18 cellular contexts compared by ENCODE assay signal in genomic region chr12:129662184-129662583, GRCh38.
DNase-seq lines count a peak whose midpoint lies in the region; ATAC-seq, FAIRE-seq and TF ChIP-seq lines count a peak whose summit lies in the region.
"Had no signal": no experiment of that assay in that cellular context is flagged by ENCODE, and none has a peak within 500 bp of the region (broad histone marks: within the 10 kb centered on the region; RNA-seq: fewer than 3 reads in every experiment).

No MANE protein-coding gene starts in this region.

- no peak for FAIRE-seq in small intestine (lab: Jason Lieb, UNC)
- FAIRE-seq: GM12878, GM19239, H54 had no signal

- H3K27ac ChIP-seq in RWPE1: no peak overlapping the region
- H3K27ac ChIP-seq in small intestine (ENCODE audit: low read depth in 1 of 2, low read length in 1 of 2): no peak overlapping the region
- H3K27ac ChIP-seq in gastrocnemius medialis: no peak overlapping the region
- H3K27ac ChIP-seq in effector memory CD4-positive, alpha-beta T cell (ENCODE audit: insufficient read depth, low read length, poor library complexity, severe bottlenecking): no peak overlapping the region
- H3K27ac ChIP-seq: BLaER1 treated with 17β-estradiol and CSF1 and Interleukin-3, amounts not matched to agents 10 nM and 100 nM had no signal

- H3K27me3 ChIP-seq in small intestine (ENCODE audit: control insufficient read depth in 2 of 2, insufficient read depth in 2 of 2, low read length in 2 of 2) (no peaks in the 10 kb centered on the region), gastrocnemius medialis (no peaks in the 10 kb centered on the region)
- no peaks in the 10 kb centered on the region for H3K27me3 ChIP-seq in effector memory CD4-positive, alpha-beta T cell (replicated peaks; ENCODE audit: control insufficient read depth, insufficient read depth, low read length, poor library complexity, severe bottlenecking)
- H3K27me3 ChIP-seq: BLaER1 treated with 17β-estradiol and CSF1 and Interleukin-3, amounts not matched to agents 10 nM and 100 nM had no signal

- DNase-seq in LoVo (ENCODE audit: low spot score): peak; percentile 37
- DNase-seq in RWPE1 (ENCODE audit: low spot score): peak; percentile 36
- DNase-seq in small intestine: peak; percentile 1
- no peak for DNase-seq in gastrocnemius medialis
- DNase-seq in effector memory CD4-positive, alpha-beta T cell: no peak
- DNase-seq: CD8-positive, alpha-beta T cell; DMS 273 treated with DMSO at 0.1 percent for 48 hours; DMS53; DND-41; EL; HCEC 1CT had no signal

- in situ Hi-C loops in gastrocnemius medialis (cut with MboI; ENCODE audit: low sequenced_read_pairs in 4 of 4): no loop called here

- peak; percentile 82 for ATAC-seq in esophagus mucosa
- no peak for ATAC-seq in GM19324 (IDR thresholded peaks at IDR 0.05; ENCODE audit: low FRiP score, unreplicated experiment)
- ATAC-seq in gastrocnemius medialis: no peak
- ATAC-seq: CD8-positive, alpha-beta T cell; GM12878; GM23338 had no signal

- POLR2A ChIA-PET in RWPE1 (lab: Yijun Ruan, JAX; ENCODE audit: low non-redundant PET): no interaction called here

- intact Hi-C loops in gastrocnemius medialis (cut with DNase I; ENCODE audit: low total_unique reads): no loop called here

- CTCF ChIA-PET in RWPE1 (lab: Yijun Ruan, JAX): no interaction called here

- 58 to 88% (median 68%) methylated on average over 8 of the region's 8 CpGs for WGBS in small intestine, 3 donors

- H3K9me3 ChIP-seq in small intestine (ENCODE audit: control insufficient read depth, low read depth): no peaks in the 10 kb centered on the region
- H3K9me3 ChIP-seq in gastrocnemius medialis: no peaks in the 10 kb centered on the region
- H3K9me3 ChIP-seq in effector memory CD4-positive, alpha-beta T cell (ENCODE audit: control insufficient read depth, low read length): no peaks in the 10 kb centered on the region
- H3K9me3 ChIP-seq: BLaER1 treated with 17β-estradiol and CSF1 and Interleukin-3, amounts not matched to agents 10 nM and 100 nM had no signal

- TF ChIP-seq POLR2A in gastrocnemius medialis (IDR thresholded peaks at IDR 0.05): no peak

- H3K4me3 ChIP-seq in small intestine (ENCODE audit: low read depth in 1 of 2, low read length in 2 of 2): no peak overlapping the region
- no peak overlapping the region for H3K4me3 ChIP-seq in gastrocnemius medialis
- H3K4me3 ChIP-seq in effector memory CD4-positive, alpha-beta T cell (ENCODE audit: insufficient read depth, low read depth, low read length, poor library complexity, severe bottlenecking): no peak overlapping the region
- H3K4me3 ChIP-seq: BLaER1 treated with 17β-estradiol and CSF1 and Interleukin-3, amounts not matched to agents 10 nM and 100 nM; GM12878; GM23338 had no signal

- no peak for TF ChIP-seq CTCF in RWPE1 (conservative IDR thresholded peaks at IDR 0.05; ENCODE audit: low read depth)
- no peak for TF ChIP-seq CTCF in gastrocnemius medialis (IDR thresholded peaks at IDR 0.05 in 4 of 5, conservative IDR thresholded peaks at IDR 0.05 in 1 of 5)

- H3K36me3 ChIP-seq in small intestine (ENCODE audit: control insufficient read depth in 2 of 2, insufficient read depth in 2 of 2, low read length in 2 of 2) (no peaks in the 10 kb centered on the region), gastrocnemius medialis (no peaks in the 10 kb centered on the region)
- H3K36me3 ChIP-seq in effector memory CD4-positive, alpha-beta T cell (ENCODE audit: control insufficient read depth, insufficient read depth, low read length): no peaks in the 10 kb centered on the region
- H3K36me3 ChIP-seq: BLaER1 treated with 17β-estradiol and CSF1 and Interleukin-3, amounts not matched to agents 10 nM and 100 nM had no signal

- H3K4me1 ChIP-seq in small intestine (ENCODE audit: control insufficient read depth in 2 of 2, insufficient read depth in 1 of 2, low read depth in 1 of 2, low read length in 1 of 2): no peaks in the 10 kb centered on the region
- no peaks in the 10 kb centered on the region for H3K4me1 ChIP-seq in gastrocnemius medialis
- H3K4me1 ChIP-seq in effector memory CD4-positive, alpha-beta T cell (ENCODE audit: control insufficient read depth, insufficient read depth, low read length, poor library complexity, severe bottlenecking): no peaks in the 10 kb centered on the region
- H3K4me1 ChIP-seq: BLaER1 treated with 17β-estradiol and CSF1 and Interleukin-3, amounts not matched to agents 10 nM and 100 nM had no signal

Comparison
In these comparisons a context has a peak if more than half of its experiments do, and no peak if none do; other contexts are left out.
1. DNase-seq: peak in LoVo (single experiment), RWPE1 (single experiment) and small intestine (single experiment); none in gastrocnemius medialis (0 of 2) and effector memory CD4-positive, alpha-beta T cell (0 of 3).